Comparison of ENCODE assay signal across 8 cellular contexts in genomic region chr12:111599459-111600295, GRCh38. TPM values are rescaled to one million over a fixed set of nuclear protein-coding genes. Genes with fewer than 3 reads are reported as not detected.
A peak's percentile ranks its signal among the peaks of the same experiment; 100 is the strongest.
DNase-seq lines count a peak whose midpoint lies in the region; FAIRE-seq and TF ChIP-seq lines count a peak whose summit lies in the region.

No MANE protein-coding gene starts in this region.

- H3K4me1 ChIP-seq in ES-I3 (ENCODE audit: insufficient read depth, low read length) = peaks cover 3% of the 10 kb centered on the region; the same call in 1 of the 2 replicates
- no peaks in the 10 kb centered on the region; the same call in 1 of the 2 replicates for H3K4me1 ChIP-seq in H9 (ENCODE audit: insufficient read depth, low read length)
- H3K4me1 ChIP-seq in neuron (ENCODE audit: insufficient read depth, low read length) = peaks cover 23% of the 10 kb centered on the region
- H3K4me1 ChIP-seq in stomach smooth muscle (ENCODE audit: control insufficient read depth, insufficient read depth, low read length) = peaks cover 12% of the 10 kb centered on the region

- TF ChIP-seq CTCF in H9 (conservative IDR thresholded peaks at IDR 0.05) = peak; percentile 36; the same call in 2 of the 3 replicates

- no peaks in the 10 kb centered on the region; the same call in 1 of the 2 replicates for H3K27me3 Mint-ChIP-seq in H9 (ENCODE audit: low read depth)

- H3K23ac ChIP-seq in H9 (ENCODE audit: insufficient read length, low read depth, low read length) = no peak overlapping the region

- H3K4ac ChIP-seq in H9 (ENCODE audit: low read depth, low read length) = no peak overlapping the region

- H3K9ac ChIP-seq in ES-I3 (ENCODE audit: low read depth, low read length) = peak overlapping the region; percentile 85
- peak overlapping the region; percentile 79 for H3K9ac ChIP-seq in H9 (ENCODE audit: extremely low read depth, insufficient read length, low read length)
- peak overlapping the region; percentile 66 to 90 for H3K9ac ChIP-seq in stomach smooth muscle (ENCODE audit: low read length in 2 of 2)

- H3K27me3 ChIP-seq in H9 (ENCODE audit: insufficient read depth, low read length) (no peaks in the 10 kb centered on the region), MG63 (no peaks in the 10 kb centered on the region), neuron (ENCODE audit: insufficient read depth, low read length) (no peaks in the 10 kb centered on the region), stomach smooth muscle (ENCODE audit: control insufficient read depth in 1 of 2, insufficient read depth in 2 of 2, low read length in 2 of 2) (no peaks in the 10 kb centered on the region)

- H3K4me2 ChIP-seq in H9 (ENCODE audit: insufficient read depth, insufficient read length, low read length) = peak overlapping the region; percentile 72

- H3K36me3 ChIP-seq in ES-I3 (ENCODE audit: insufficient read depth, low read length) (no peaks in the 10 kb centered on the region), MG63 (peaks cover 16% of the 10 kb centered on the region; the same call in 1 of the 2 replicates), neuron (ENCODE audit: insufficient read depth, low read length) (no peaks in the 10 kb centered on the region), stomach smooth muscle (ENCODE audit: control insufficient read depth in 2 of 2, insufficient read depth in 2 of 2, low read length in 2 of 2) (no peaks in the 10 kb centered on the region)

- peak; percentile 97 for DNase-seq in H9
- DNase-seq in MG63 = peak; percentile 97
- DNase-seq in SIG-M5 (lab: John Stamatoyannopoulos, UW) = peak; percentile 67
- peak; percentile 89 for DNase-seq in activated naive CD4-positive, alpha-beta T cell treated with Interleukin-2 at 50 U/mL for 16 hours
- peak; percentile 85 to 87 for DNase-seq in frontal cortex (ENCODE audit: low spot score in 2 of 2)

- no peak overlapping the region for H3K56ac ChIP-seq in H9 (ENCODE audit: insufficient read length, low read depth, low read length)

- no peak overlapping the region for H4K91ac ChIP-seq in H9 (ENCODE audit: insufficient read length, low read depth, low read length)

- H4K20me1 ChIP-seq in H9 (ENCODE audit: control insufficient read depth, insufficient read depth, insufficient read length) = no peaks in the 10 kb centered on the region

- H3T11ph ChIP-seq in H9 (ENCODE audit: low read length) = no peak overlapping the region

- H2AFZ ChIP-seq in H9 (ENCODE audit: low read length) (no peak overlapping the region), neuron (ENCODE audit: low read depth, low read length) (peak overlapping the region; percentile 24)

- no CpG with 5 or more reads among the region's 57 CpGs for WGBS in H9 (ENCODE audit: extremely low coverage, insufficient read length, low lambda C conversion rate)

- peaks cover 20% of the 10 kb centered on the region for H3K23me2 ChIP-seq in H9 (ENCODE audit: insufficient read length, low read depth, low read length, poor library complexity, severe bottlenecking)

- peak overlapping the region; percentile 79 to 86 for H3K4me3 Mint-ChIP-seq in H9

- no peaks in the 10 kb centered on the region for H3K79me1 ChIP-seq in H9 (ENCODE audit: insufficient read depth, low read depth, low read length, poor library complexity, severe bottlenecking)

- no peak overlapping the region for H2BK12ac ChIP-seq in H9 (ENCODE audit: insufficient read length, low read depth, low read length)

- H3K27ac Mint-ChIP-seq in H9 = peak overlapping the region; percentile 90 to 98 (median 95)

- no peak overlapping the region for H2AK5ac ChIP-seq in H9 (ENCODE audit: insufficient read length, low read length)

- H2BK120ac ChIP-seq in H9 (ENCODE audit: low read depth, low read length, poor library complexity, severe bottlenecking) = no peak overlapping the region

- H3K4me1 Mint-ChIP-seq in H9 = peaks cover 16 to 25% of the 10 kb centered on the region in 2 experiments

- peak overlapping the region; percentile 93 for H3K18ac ChIP-seq in H9 (ENCODE audit: insufficient read length, low read depth, low read length)

- no peak overlapping the region for H4K5ac ChIP-seq in H9 (ENCODE audit: insufficient read length, low read depth, low read length)

- H3K36me3 Mint-ChIP-seq in H9 (ENCODE audit: insufficient read depth in 1 of 3, low read depth in 3 of 3) = peaks cover 0 to 11% (median 0%) of the 10 kb centered on the region in 3 experiments; a peak in 3 of 7 replicates

- no peaks in the 10 kb centered on the region for H3K9me3 ChIP-seq in ES-I3 (ENCODE audit: control insufficient read depth, insufficient read depth, low read length)
- H3K9me3 ChIP-seq in H9 (ENCODE audit: control insufficient read depth, low read depth, low read length) = no peaks in the 10 kb centered on the region
- no peaks in the 10 kb centered on the region for H3K9me3 ChIP-seq in MG63
- H3K9me3 ChIP-seq in neuron (ENCODE audit: low read length) = no peaks in the 10 kb centered on the region
- H3K9me3 ChIP-seq in stomach smooth muscle (ENCODE audit: control insufficient read depth in 2 of 2, low read length in 2 of 2) = no peaks in the 10 kb centered on the region

- no peak for FAIRE-seq in frontal cortex (lab: Jason Lieb, UNC)

- peaks cover 18% of the 10 kb centered on the region; the same call in 1 of the 2 replicates for H3K79me2 ChIP-seq in H9 (ENCODE audit: insufficient read depth, low read length)

- H3K9me3 Mint-ChIP-seq in H9 = peaks cover 5 to 8% of the 10 kb centered on the region in 2 experiments; a peak in 4 of 5 replicates

- H4K8ac ChIP-seq in H9 (replicated peaks; ENCODE audit: insufficient read length, low read depth, low read length) = no peak overlapping the region

- H3K27ac ChIP-seq in H9 (ENCODE audit: insufficient read length, low read depth, low read length) (peak overlapping the region; percentile 31), stomach smooth muscle (ENCODE audit: low read length) (peak overlapping the region; percentile 90)

- no peak overlapping the region for H2BK15ac ChIP-seq in H9 (ENCODE audit: low read depth, low read length)

- peak overlapping the region; percentile 97 for H3K14ac ChIP-seq in H9 (ENCODE audit: insufficient read depth, low read length)

- H2BK20ac ChIP-seq in H9 (ENCODE audit: low read depth, low read length, poor library complexity, severe bottlenecking) = no peak overlapping the region

- H2BK5ac ChIP-seq in H9 (ENCODE audit: insufficient read length, low read length) = no peak overlapping the region

- H3K4me3 ChIP-seq in MG63 (peak overlapping the region; percentile 88), neuron (ENCODE audit: low read length) (peak overlapping the region; percentile 75), stomach smooth muscle (ENCODE audit: low read length in 2 of 2) (peak overlapping the region; percentile 86 to 90)

RNA-seq across cellular contexts. Expression of gene ATXN2, which starts 0.6 kb away (rescaled TPM):
- 70.5 and 72.9 TPM in 2 replicates for total RNA-seq in H9 (2021)
- 6.9 and 7.1 TPM in 2 replicates for total RNA-seq in MG63 (2014; rRNA removed; shearing (Covaris generic); ENCODE audit: low replicate concordance)
- total RNA-seq in frontal cortex = 79.1 TPM

Comparison
In these comparisons a context has a peak if more than half of its experiments do, and no peak if none do; other contexts are left out.
1. Peak in every context shown above with its lines: DNase-seq, H3K4me3 ChIP-seq and H3K27ac ChIP-seq.